In the genomic region with DNA sequence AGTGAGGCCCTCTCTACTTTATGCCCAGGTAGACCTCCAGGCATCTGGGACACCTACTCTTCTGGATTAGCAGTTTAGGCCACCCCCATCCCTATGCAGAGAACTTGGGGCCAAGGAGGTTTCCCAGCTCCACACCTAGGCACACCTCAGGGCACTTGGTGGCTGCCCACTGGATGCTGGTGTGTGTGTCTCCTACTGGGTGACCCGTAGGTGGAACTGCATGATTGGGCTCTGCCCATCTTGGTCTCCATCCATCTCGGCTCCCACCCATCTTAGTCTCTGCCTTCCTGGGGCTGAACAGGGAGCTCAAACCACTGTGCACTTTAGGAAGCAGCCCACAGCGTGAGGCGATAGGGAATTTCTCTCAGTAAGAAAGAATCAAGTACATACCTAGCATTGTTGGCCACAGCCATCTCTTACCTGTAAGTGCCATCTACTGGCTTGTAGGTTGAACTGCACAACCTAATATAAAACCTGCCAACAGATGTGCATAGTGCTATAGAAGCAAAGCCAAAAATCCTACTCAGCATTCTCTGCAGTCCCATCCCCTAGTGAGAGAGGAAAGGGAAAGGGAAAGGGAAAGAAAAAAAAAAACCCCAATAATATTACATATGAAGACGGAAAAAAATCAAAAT, we compare ENCODE assay signal across 8 cellular contexts.
DNase-seq lines count a peak whose midpoint lies in the region; ATAC-seq, FAIRE-seq and TF ChIP-seq lines count a peak whose summit lies in the region.

No MANE protein-coding gene starts in this region.

- no peak overlapping the region for H3K4me3 ChIP-seq in small intestine (ENCODE audit: low read depth in 1 of 2, low read length in 2 of 2)
- no peak overlapping the region for H3K4me3 ChIP-seq in CD8-positive, alpha-beta memory T cell (ENCODE audit: low read length)

- DNase-seq in NCI-H82 (lab: John Stamatoyannopoulos, UW) (peak; percentile 58), NCI-H82 treated with DMSO at 0.1 percent for 48 hours (lab: John Stamatoyannopoulos, UW; ENCODE audit: unreplicated experiment) (no peak), NCI-H2227 treated with DMSO at 0.1 percent for 48 hours (lab: John Stamatoyannopoulos, UW) (peak; percentile 22), endothelial cell (ENCODE audit: low spot score) (peak; percentile 7), small intestine (peak; percentile 42), GF-D8 (lab: John Stamatoyannopoulos, UW) (no peak)
- DNase-seq in CD8-positive, alpha-beta memory T cell = no peak

- H3K27ac Mint-ChIP-seq in endothelial cell (ENCODE audit: unreplicated experiment) = no peak overlapping the region
- no peak overlapping the region for H3K27ac Mint-ChIP-seq in CD8-positive, alpha-beta memory T cell

- no peaks in the 10 kb centered on the region for H3K4me1 Mint-ChIP-seq in endothelial cell (ENCODE audit: unreplicated experiment)
- no peaks in the 10 kb centered on the region for H3K4me1 Mint-ChIP-seq in CD8-positive, alpha-beta memory T cell

- no peak overlapping the region for H3K4me3 Mint-ChIP-seq in endothelial cell (ENCODE audit: unreplicated experiment)
- H3K4me3 Mint-ChIP-seq in CD8-positive, alpha-beta memory T cell = no peak overlapping the region

- peak; percentile 66 for ATAC-seq in HG02588 (IDR thresholded peaks at IDR 0.05; ENCODE audit: unreplicated experiment)

- FAIRE-seq in small intestine (lab: Jason Lieb, UNC) = no peak

- CTCF ChIA-PET in CD8-positive, alpha-beta memory T cell (lab: Charles Lee) = no interaction called here

- peak; percentile 55 for TF ChIP-seq CTCF in endothelial cell (IDR thresholded peaks at IDR 0.05; ENCODE audit: unreplicated experiment)

- no peaks in the 10 kb centered on the region for H3K4me1 ChIP-seq in small intestine (ENCODE audit: control insufficient read depth in 2 of 2, insufficient read depth in 1 of 2, low read depth in 1 of 2, low read length in 1 of 2)
- no peaks in the 10 kb centered on the region for H3K4me1 ChIP-seq in CD8-positive, alpha-beta memory T cell (ENCODE audit: insufficient read depth, low read length)

- 30 to 32% (median 31%) methylated on average over 5 of the region's 5 CpGs for WGBS in small intestine, 3 donors

- POLR2A ChIA-PET in CD8-positive, alpha-beta memory T cell (lab: Charles Lee) = no interaction called here

- no peaks in the 10 kb centered on the region for H3K9me3 Mint-ChIP-seq in endothelial cell (ENCODE audit: unreplicated experiment)
- peaks cover 10 to 26% (median 19%) of the 10 kb centered on the region in 5 donors for H3K9me3 Mint-ChIP-seq in CD8-positive, alpha-beta memory T cell

- H3K27me3 Mint-ChIP-seq in endothelial cell (ENCODE audit: unreplicated experiment) = no peaks in the 10 kb centered on the region
- H3K27me3 Mint-ChIP-seq in CD8-positive, alpha-beta memory T cell = peaks cover 7 to 38% of the 10 kb centered on the region in 2 donors

- no peak overlapping the region for H3K27ac ChIP-seq in small intestine (ENCODE audit: low read depth in 1 of 2, low read length in 1 of 2)
- H3K27ac ChIP-seq in CD8-positive, alpha-beta memory T cell (ENCODE audit: low read depth, low read length) = no peak overlapping the region

- peaks cover 5% of the 10 kb centered on the region for H3K36me3 Mint-ChIP-seq in endothelial cell (ENCODE audit: low read depth, unreplicated experiment)
- H3K36me3 Mint-ChIP-seq in CD8-positive, alpha-beta memory T cell = peaks cover 0 to 12% (median 0%) of the 10 kb centered on the region in 3 donors

- no peaks in the 10 kb centered on the region for H3K9me3 ChIP-seq in small intestine (ENCODE audit: control insufficient read depth, low read depth)
- no peaks in the 10 kb centered on the region for H3K9me3 ChIP-seq in CD8-positive, alpha-beta memory T cell (ENCODE audit: low read length)

- peaks cover 0 to 2% of the 10 kb centered on the region in 2 donors for H3K27me3 ChIP-seq in small intestine (ENCODE audit: control insufficient read depth in 2 of 2, insufficient read depth in 2 of 2, low read length in 2 of 2)
- H3K27me3 ChIP-seq in CD8-positive, alpha-beta memory T cell (ENCODE audit: insufficient read depth, low read length, poor library complexity, severe bottlenecking) = no peaks in the 10 kb centered on the region

- H3K36me3 ChIP-seq in small intestine (ENCODE audit: control insufficient read depth in 2 of 2, insufficient read depth in 2 of 2, low read length in 2 of 2) = no peaks in the 10 kb centered on the region
- no peaks in the 10 kb centered on the region for H3K36me3 ChIP-seq in CD8-positive, alpha-beta memory T cell (ENCODE audit: insufficient read depth, low read length)

Comparison
In these comparisons a context has a peak if more than half of its experiments do, and no peak if none do; other contexts are left out.
1. DNase-seq: peak in NCI-H82 (single experiment), NCI-H2227 treated with DMSO at 0.1 percent for 48 hours (single experiment), endothelial cell (single experiment) and small intestine (single experiment); none in NCI-H82 treated with DMSO at 0.1 percent for 48 hours (single experiment), CD8-positive, alpha-beta memory T cell (0 of 5) and GF-D8 (single experiment).